Comparison of ENCODE assay signal across 22 cellular contexts in the genomic region with DNA sequence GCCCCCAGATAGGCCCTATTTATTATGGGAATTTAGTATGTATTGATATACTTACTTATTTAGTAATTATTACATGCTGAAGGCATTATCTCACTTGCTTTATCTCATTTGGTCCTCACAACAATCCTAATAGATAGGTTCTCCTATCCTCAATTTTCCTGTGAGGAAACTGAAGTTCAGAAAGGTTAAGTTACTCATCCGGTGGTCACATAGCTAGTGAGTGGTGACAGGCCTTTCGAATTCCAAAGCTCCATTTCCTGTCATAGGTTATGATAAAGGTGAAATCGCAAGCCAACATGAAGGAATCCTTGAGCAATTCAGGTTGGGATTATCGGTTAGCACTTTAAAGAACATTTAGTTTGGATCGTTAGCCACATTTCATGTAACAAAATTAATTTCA. TPM values are rescaled to one million over a fixed set of nuclear protein-coding genes. Genes with fewer than 3 reads are reported as not detected.
DNase-seq lines count a peak whose midpoint lies in the region; ATAC-seq, FAIRE-seq and TF ChIP-seq lines count a peak whose summit lies in the region.
"Had no signal": no experiment of that assay in that cellular context is flagged by ENCODE, and none has a peak within 500 bp of the region (broad histone marks: within the 10 kb centered on the region; RNA-seq: fewer than 3 reads in every experiment).

No MANE protein-coding gene starts in this region.

- ATAC-seq in IMR-90 (ENCODE audit: low read depth) (no peak), GM19351 (IDR thresholded peaks at IDR 0.05; ENCODE audit: unreplicated experiment) (no peak), GM21825 (IDR thresholded peaks at IDR 0.05; ENCODE audit: unreplicated experiment) (no peak)
- ATAC-seq: gastrocnemius medialis; stimulated activated effector memory CD8-positive, alpha-beta T cell treated with anti-CD3 and anti-CD28 coated beads, Interleukin-12 subunit alpha, Interleukin-12 subunit beta, amount 100 ng/mL, for 72 hours had no signal

- no peak overlapping the region for H3K4me3 ChIP-seq in IMR-90 (ENCODE audit: insufficient read depth, low read depth, low read length)
- no peak overlapping the region for H3K4me3 ChIP-seq in astrocyte (ENCODE audit: insufficient read depth, low read depth, low read length)
- H3K4me3 ChIP-seq: adrenal gland, gastrocnemius medialis, MG63, right atrium auricular region, SJCRH30, thoracic aorta had no signal

- H3K18ac ChIP-seq in IMR-90 (ENCODE audit: low read depth, low read length), result no peak overlapping the region

- no TSS peak for BruUV-seq in IMR-90 (replicated peaks; lab: Mats Ljungman, UMichigan)

- H3K4me1 ChIP-seq in IMR-90 (ENCODE audit: control insufficient read depth, insufficient read depth, low read length) (peaks cover 2% of the 10 kb centered on the region; the same call in 1 of the 2 replicates), astrocyte (ENCODE audit: insufficient read depth, low read length) (peaks cover 4% of the 10 kb centered on the region)
- H3K4me1 ChIP-seq: gastrocnemius medialis had no signal

- no peak for TF ChIP-seq CTCF in IMR-90 (conservative IDR thresholded peaks at IDR 0.05; ENCODE audit: low read depth, low read length)
- no peak for TF ChIP-seq CTCF in astrocyte (IDR thresholded peaks at IDR 0.05; ENCODE audit: insufficient read depth, low read depth, low read length)

- no peak overlapping the region for H3K4ac ChIP-seq in IMR-90 (ENCODE audit: low read depth, low read length)

- no peak overlapping the region for H2BK20ac ChIP-seq in IMR-90 (ENCODE audit: low read depth, low read length)

- no peak for TF ChIP-seq POLR2A in IMR-90 (IDR thresholded peaks at IDR 0.05; ENCODE audit: low read depth, low read length)

- H2AK9ac ChIP-seq in IMR-90 (replicated peaks; ENCODE audit: low read depth, low read length, poor library complexity), result no peak overlapping the region

- H3K36me3 ChIP-seq in IMR-90 (ENCODE audit: control insufficient read depth, insufficient read depth, low read length) (peaks cover 9% of the 10 kb centered on the region), astrocyte (ENCODE audit: insufficient read depth, low read length) (peaks cover 2% of the 10 kb centered on the region)
- H3K36me3 ChIP-seq: thoracic aorta had no signal

- H3K23ac ChIP-seq in IMR-90 (ENCODE audit: low read depth, low read length), result no peak overlapping the region

- H3K4me2 ChIP-seq in IMR-90 (ENCODE audit: low read depth, low read length) (no peak overlapping the region), astrocyte (ENCODE audit: low read length) (peak overlapping the region; percentile 46)

- H3K27ac Mint-ChIP-seq in astrocyte (ENCODE audit: unreplicated experiment), result no peak overlapping the region
- H3K27ac Mint-ChIP-seq: stimulated activated effector memory CD8-positive, alpha-beta T cell treated with anti-CD3 and anti-CD28 coated beads, Interleukin-12 subunit alpha, Interleukin-12 subunit beta, amount 100 ng/mL, for 72 hours had no signal

- H3K9ac ChIP-seq in IMR-90 (ENCODE audit: low read depth, low read length), result no peak overlapping the region
- no peak overlapping the region for H3K9ac ChIP-seq in astrocyte (ENCODE audit: low read length)

- H3K27ac ChIP-seq in IMR-90 (ENCODE audit: insufficient read depth, low read length), result no peak overlapping the region
- H3K27ac ChIP-seq in astrocyte (ENCODE audit: low read depth, low read length), result no peak overlapping the region
- H3K27ac ChIP-seq: adrenal gland, gastrocnemius medialis, neutrophil, right atrium auricular region, SJCRH30, thoracic aorta had no signal

- no peak for TF ChIP-seq RAD21 in IMR-90 (IDR thresholded peaks at IDR 0.05; ENCODE audit: low read length)

- no peaks in the 10 kb centered on the region for H3K9me3 Mint-ChIP-seq in astrocyte (ENCODE audit: unreplicated experiment)
- H3K9me3 Mint-ChIP-seq: stimulated activated effector memory CD8-positive, alpha-beta T cell treated with anti-CD3 and anti-CD28 coated beads, Interleukin-12 subunit alpha, Interleukin-12 subunit beta, amount 100 ng/mL, for 72 hours had no signal

- intact Hi-C loops in IMR-90 (cut with micrococcal nuclease), result no loop called here

- H2BK5ac ChIP-seq in IMR-90 (ENCODE audit: low read depth, low read length, poor library complexity, severe bottlenecking), result peak overlapping the region; percentile 4

- H3K27me3 ChIP-seq in IMR-90 (ENCODE audit: control insufficient read depth, insufficient read depth, low read length) (no peaks in the 10 kb centered on the region), astrocyte (ENCODE audit: insufficient read depth, low read length) (no peaks in the 10 kb centered on the region)
- H3K27me3 ChIP-seq: adrenal gland, gastrocnemius medialis, MG63, neutrophil, right atrium auricular region, SJCRH30 had no signal

- no peaks in the 10 kb centered on the region for H3K79me2 ChIP-seq in astrocyte (ENCODE audit: insufficient read depth, low read length)

- peak; percentile 35 for DNase-seq in Daoy (ENCODE audit: low read depth)
- DNase-seq in IMR-90, result peak; percentile 52
- DNase-seq in astrocyte (ENCODE audit: low read depth), result peak; percentile 60
- peak; percentile 57 for DNase-seq in iris pigment epithelial cell (ENCODE audit: low read depth)
- DNase-seq in hippocampal formation (lab: John Stamatoyannopoulos, UW), result no peak
- no peak for DNase-seq in 8988T
- DNase-seq: activated effector memory CD4-positive, alpha-beta T cell treated with anti-CD3 and anti-CD28 coated beads, Interleukin-2, amount 50 U/mL, for 16 hours; adrenal gland; cerebellar nuclear complex; DMS 273 treated with DMSO at 0.1 percent for 48 hours; gastrocnemius medialis; MG63; NCI-H146; NCI-H345; SJCRH30; stimulated activated CD4-positive, alpha-beta T cell treated with anti-CD3 and anti-CD28 coated beads, Interleukin-15, amount 100 ng/mL, for 24 hours had no signal

- H4K91ac ChIP-seq in IMR-90 (ENCODE audit: insufficient read depth, low read depth, low read length), result no peak overlapping the region

- no peak overlapping the region for H2AK5ac ChIP-seq in IMR-90 (ENCODE audit: low read depth, low read length)

- H2AFZ ChIP-seq in IMR-90 (replicated peaks; ENCODE audit: low read length, poor library complexity) (no peak overlapping the region), astrocyte (ENCODE audit: low read depth, low read length) (no peak overlapping the region)

- no peak overlapping the region for H3K56ac ChIP-seq in IMR-90 (ENCODE audit: extremely low read depth, insufficient read depth, low read length)

- no peak for FAIRE-seq in astrocyte (lab: Jason Lieb, UNC)

- H3K14ac ChIP-seq in IMR-90 (replicated peaks; ENCODE audit: low read depth, low read length), result 0 out of 2 replicates have a peak overlapping the region, but pooled peaks have one; percentile 62

- peaks cover 10 to 25% of the 10 kb centered on the region in 2 experiments; a peak in 3 of 4 replicates for H3K79me1 ChIP-seq in IMR-90 (ENCODE audit: low read depth in 1 of 2, low read length in 2 of 2)

- no peak overlapping the region for H2BK120ac ChIP-seq in IMR-90 (ENCODE audit: low read depth, low read length)

- H3K4me3 Mint-ChIP-seq in astrocyte (ENCODE audit: unreplicated experiment), result no peak overlapping the region
- H3K4me3 Mint-ChIP-seq: stimulated activated effector memory CD8-positive, alpha-beta T cell treated with anti-CD3 and anti-CD28 coated beads, Interleukin-12 subunit alpha, Interleukin-12 subunit beta, amount 100 ng/mL, for 72 hours had no signal

- no peaks in the 10 kb centered on the region for H4K20me1 ChIP-seq in IMR-90 (ENCODE audit: insufficient read depth, low read length)
- peaks cover 3% of the 10 kb centered on the region for H4K20me1 ChIP-seq in astrocyte (ENCODE audit: insufficient read depth, low read length)

- dilution Hi-C loops in IMR-90 (cut with HindIII; ENCODE audit: low sequenced_read_pairs, unreplicated experiment), result no loop called here

- H3K27me3 Mint-ChIP-seq in astrocyte (ENCODE audit: low read depth, unreplicated experiment), result no peaks in the 10 kb centered on the region

- no CpG with 5 or more reads among the region's 5 CpGs for WGBS in IMR-90 (ENCODE audit: extremely low coverage in 2 of 2, insufficient read length in 1 of 2), 2 experiments

- H3K36me3 Mint-ChIP-seq in astrocyte (ENCODE audit: low read depth, unreplicated experiment), result peaks cover 6% of the 10 kb centered on the region

- H3K9me1 ChIP-seq in IMR-90 (ENCODE audit: insufficient read depth, low read length), result peaks cover 7% of the 10 kb centered on the region; the same call in 1 of the 2 replicates

- POLR2A ChIA-PET in IMR-90 (lab: Charles Lee; ENCODE audit: unreplicated experiment), result no interaction called here

- in situ Hi-C loops in IMR-90 (cut with MboI; ENCODE audit: low sequenced_read_pairs), result no loop called here

- H4K8ac ChIP-seq in IMR-90 (ENCODE audit: low read depth in 2 of 2, low read length in 2 of 2), result no peak overlapping the region

- no peaks in the 10 kb centered on the region for H3K9me3 ChIP-seq in IMR-90 (ENCODE audit: control insufficient read depth, insufficient read depth, low read length)
- H3K9me3 ChIP-seq in astrocyte (ENCODE audit: insufficient read depth, low read depth, low read length), result no peaks in the 10 kb centered on the region
- H3K9me3 ChIP-seq: adrenal gland, gastrocnemius medialis, MG63, neutrophil, right atrium auricular region, SJCRH30, thoracic aorta had no signal

- H3K4me1 Mint-ChIP-seq in astrocyte (ENCODE audit: low read depth, unreplicated experiment), result peaks cover 38% of the 10 kb centered on the region

- no peak overlapping the region for H2BK15ac ChIP-seq in IMR-90 (ENCODE audit: low read depth, low read length)

- CTCF ChIA-PET in IMR-90 (lab: Yijun Ruan, JAX), result no interaction called here

- H4K5ac ChIP-seq in IMR-90 (ENCODE audit: low read depth, low read length), result no peak overlapping the region

TF ChIP-seq in IMR-90, 13 proteins besides CTCF, POLR2A, EP300 and RAD21 (continues in another document):
- TF ChIP-seq CEBPB (IDR thresholded peaks at IDR 0.05; ENCODE audit: low read depth, low read length) (no peak), RFX5 (IDR thresholded peaks at IDR 0.05; ENCODE audit: low read depth, low read length) (no peak), MAFK (IDR thresholded peaks at IDR 0.05; ENCODE audit: low read depth, low read length) (no peak)
- TF ChIP-seq, protein P1, sequence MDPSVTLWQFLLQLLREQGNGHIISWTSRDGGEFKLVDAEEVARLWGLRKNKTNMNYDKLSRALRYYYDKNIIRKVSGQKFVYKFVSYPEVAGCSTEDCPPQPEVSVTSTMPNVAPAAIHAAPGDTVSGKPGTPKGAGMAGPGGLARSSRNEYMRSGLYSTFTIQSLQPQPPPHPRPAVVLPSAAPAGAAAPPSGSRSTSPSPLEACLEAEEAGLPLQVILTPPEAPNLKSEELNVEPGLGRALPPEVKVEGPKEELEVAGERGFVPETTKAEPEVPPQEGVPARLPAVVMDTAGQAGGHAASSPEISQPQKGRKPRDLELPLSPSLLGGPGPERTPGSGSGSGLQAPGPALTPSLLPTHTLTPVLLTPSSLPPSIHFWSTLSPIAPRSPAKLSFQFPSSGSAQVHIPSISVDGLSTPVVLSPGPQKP (IDR thresholded peaks at IDR 0.05; ENCODE audit: borderline replicate concordance, low read depth, low read length), result no peak

RNA-seq across cellular contexts. Expression of a gene that starts 33.3 kb away (rescaled TPM):
- 47.6 and 51.0 TPM in 2 replicates for total RNA-seq in Daoy (2014; rRNA removed; shearing (Covaris generic))
- total RNA-seq in IMR-90 (2012; rRNA removed) (31.2 and 33.6 TPM in 2 replicates), astrocyte (24.2 and 25.4 TPM in 2 replicates)
- polyA plus RNA-seq in IMR-90 (2012; rRNA removed), result 9.6 and 11.9 TPM in 2 replicates
- 4.2 and 5.0 TPM in 2 replicates for polyA plus RNA-seq in IMR-90 (2012; cell fraction: cytosol; rRNA removed)
- 10.8 and 32.4 TPM in 2 replicates for polyA plus RNA-seq in IMR-90 (2012; cell fraction: nucleus; rRNA removed; ENCODE audit: low replicate concordance)

Comparison
In these comparisons a context has a peak if more than half of its experiments do, and no peak if none do; other contexts are left out.
1. DNase-seq: peak in Daoy (single experiment), IMR-90 (single experiment), astrocyte (single experiment) and iris pigment epithelial cell (single experiment); none in hippocampal formation (0 of 2) and 8988T (single experiment).